ENCODE assay signal across 16 cellular contexts in genomic region chr4:119038465-119038864, GRCh38.
A peak's percentile ranks its signal among the peaks of the same experiment; 100 is the strongest.
DNase-seq lines count a peak whose midpoint lies in the region; TF ChIP-seq lines count a peak whose summit lies in the region.
"Had no signal": no experiment of that assay in that cellular context is flagged by ENCODE, and none has a peak within 500 bp of the region (broad histone marks: within the 10 kb centered on the region; RNA-seq: fewer than 3 reads in every experiment).

No MANE protein-coding gene starts in this region.

- CTCF ChIA-PET in activated CD4-positive, alpha-beta memory T cell treated with anti-CD3 and anti-CD28 coated beads for 36 hours (lab: Charles Lee): interaction anchor here (1.4 to 2.0 kb wide), 2 partner anchors 57 to 267 kb away, joined by 3 to 9 read pairs; no protein-coding TSS in a partner anchor

- POLR2A ChIA-PET in activated CD4-positive, alpha-beta memory T cell treated with anti-CD3 and anti-CD28 coated beads for 36 hours (lab: Charles Lee): no interaction called here

- H3K4me1 ChIP-seq in rectal smooth muscle tissue (ENCODE audit: control insufficient read depth, insufficient read depth, low read length): peaks cover 30% of the 10 kb centered on the region

- peak overlapping the region; percentile 1; the same call in 1 of the 2 replicates for H3K4me3 Mint-ChIP-seq in HFFc6
- H3K4me3 Mint-ChIP-seq in dendritic cell treated with granulocyte-macrophage colony-stimulating factor and Interleukin-4, amounts not matched to agents 40 ng/mL and 50 ng/mL, for 4 days: no peak overlapping the region
- no peak overlapping the region for H3K4me3 Mint-ChIP-seq in activated CD4-positive, alpha-beta memory T cell treated with anti-CD3 and anti-CD28 coated beads for 36 hours
- H3K4me3 Mint-ChIP-seq: activated CD8-positive, alpha-beta memory T cell treated with anti-CD3 and anti-CD28 coated beads, Interleukin-2, amount 10 ng/mL, durations not matched to agents 7 days and 5 days; CD4-positive, alpha-beta memory T cell; endodermal cell; IgD-negative memory B cell had no signal

- TF ChIP-seq CTCF in HFFc6 (IDR thresholded peaks at IDR 0.05) (no peak), brain microvascular endothelial cell (IDR thresholded peaks at IDR 0.05; ENCODE audit: low read depth, low read length, missing control alignments) (no peak)

- no peak overlapping the region for H3K9ac ChIP-seq in rectal smooth muscle tissue (ENCODE audit: low read length)

- H3K4me3 ChIP-seq in rectal smooth muscle tissue (ENCODE audit: low read length) (no peak overlapping the region), brain microvascular endothelial cell (ENCODE audit: low read depth, low read length) (no peak overlapping the region)
- H3K4me3 ChIP-seq: smooth muscle cell had no signal

- H3K27me3 ChIP-seq in rectal smooth muscle tissue (ENCODE audit: control insufficient read depth, insufficient read depth, low read length) (no peaks in the 10 kb centered on the region), brain microvascular endothelial cell (replicated peaks) (no peaks in the 10 kb centered on the region)

- H3K27me3 Mint-ChIP-seq in HFFc6 (ENCODE audit: insufficient read depth): no peaks in the 10 kb centered on the region
- H3K27me3 Mint-ChIP-seq in dendritic cell treated with granulocyte-macrophage colony-stimulating factor and Interleukin-4, amounts not matched to agents 40 ng/mL and 50 ng/mL, for 4 days: no peaks in the 10 kb centered on the region
- peaks cover 6% of the 10 kb centered on the region for H3K27me3 Mint-ChIP-seq in activated CD4-positive, alpha-beta memory T cell treated with anti-CD3 and anti-CD28 coated beads for 36 hours
- H3K27me3 Mint-ChIP-seq: CD4-positive, alpha-beta memory T cell had no signal

- H3K27ac ChIP-seq in rectal smooth muscle tissue (ENCODE audit: low read depth, low read length) (peak overlapping the region; percentile 55), brain microvascular endothelial cell (no peak overlapping the region)

- H3K9me3 Mint-ChIP-seq in HFFc6: no peaks in the 10 kb centered on the region
- no peaks in the 10 kb centered on the region for H3K9me3 Mint-ChIP-seq in dendritic cell treated with granulocyte-macrophage colony-stimulating factor and Interleukin-4, amounts not matched to agents 40 ng/mL and 50 ng/mL, for 4 days
- no peaks in the 10 kb centered on the region for H3K9me3 Mint-ChIP-seq in activated CD4-positive, alpha-beta memory T cell treated with anti-CD3 and anti-CD28 coated beads for 36 hours
- H3K9me3 Mint-ChIP-seq: CD4-positive, alpha-beta memory T cell; endodermal cell; IgD-negative memory B cell had no signal

- H3K4me1 Mint-ChIP-seq in HFFc6 (ENCODE audit: low read depth): peaks cover 100% of the 10 kb centered on the region
- peaks cover 26% of the 10 kb centered on the region for H3K4me1 Mint-ChIP-seq in dendritic cell treated with granulocyte-macrophage colony-stimulating factor and Interleukin-4, amounts not matched to agents 40 ng/mL and 50 ng/mL, for 4 days (ENCODE audit: low read depth)
- peaks cover 11% of the 10 kb centered on the region for H3K4me1 Mint-ChIP-seq in activated CD4-positive, alpha-beta memory T cell treated with anti-CD3 and anti-CD28 coated beads for 36 hours (ENCODE audit: low read depth)
- H3K4me1 Mint-ChIP-seq: CD4-positive, alpha-beta memory T cell had no signal

- H3K36me3 ChIP-seq in rectal smooth muscle tissue (ENCODE audit: control insufficient read depth, insufficient read depth, low read length): no peaks in the 10 kb centered on the region
- no peaks in the 10 kb centered on the region for H3K36me3 ChIP-seq in brain microvascular endothelial cell (replicated peaks)

- H3K36me3 Mint-ChIP-seq in HFFc6 (ENCODE audit: low read depth): 0 out of 2 replicates have a peak, but pooled peaks cover 5% of the 10 kb centered on the region
- no peaks in the 10 kb centered on the region for H3K36me3 Mint-ChIP-seq in dendritic cell treated with granulocyte-macrophage colony-stimulating factor and Interleukin-4, amounts not matched to agents 40 ng/mL and 50 ng/mL, for 4 days (ENCODE audit: low read depth)
- H3K36me3 Mint-ChIP-seq in activated CD4-positive, alpha-beta memory T cell treated with anti-CD3 and anti-CD28 coated beads for 36 hours: no peaks in the 10 kb centered on the region
- H3K36me3 Mint-ChIP-seq: activated CD8-positive, alpha-beta memory T cell treated with anti-CD3 and anti-CD28 coated beads, Interleukin-2, amount 10 ng/mL, durations not matched to agents 7 days and 5 days; CD4-positive, alpha-beta memory T cell; IgD-negative memory B cell had no signal

- intact Hi-C loops in dendritic cell treated with granulocyte-macrophage colony-stimulating factor and Interleukin-4, amounts not matched to agents 40 ng/mL and 50 ng/mL, for 4 days (cut with micrococcal nuclease): no loop called here
- intact Hi-C loops in activated CD4-positive, alpha-beta memory T cell treated with anti-CD3 and anti-CD28 coated beads for 36 hours (cut with micrococcal nuclease): loop anchor here (1.0 kb wide), 1 partner anchor 171 kb away; no protein-coding TSS in a partner anchor

- H3K27ac Mint-ChIP-seq in HFFc6: peak overlapping the region; percentile 95
- H3K27ac Mint-ChIP-seq in dendritic cell treated with granulocyte-macrophage colony-stimulating factor and Interleukin-4, amounts not matched to agents 40 ng/mL and 50 ng/mL, for 4 days: peak overlapping the region; percentile 71
- no peak overlapping the region for H3K27ac Mint-ChIP-seq in activated CD4-positive, alpha-beta memory T cell treated with anti-CD3 and anti-CD28 coated beads for 36 hours
- H3K27ac Mint-ChIP-seq: activated CD8-positive, alpha-beta memory T cell treated with anti-CD3 and anti-CD28 coated beads, Interleukin-2, amount 10 ng/mL, durations not matched to agents 7 days and 5 days; CD4-positive, alpha-beta memory T cell; endodermal cell had no signal

- DNase-seq in EH (ENCODE audit: low read depth) (peak; percentile 83), HFFc6 (peak; percentile 32), NCI-H1105 (lab: John Stamatoyannopoulos, UW) (no peak), brain microvascular endothelial cell (no peak)
- no peak for DNase-seq in activated CD4-positive, alpha-beta memory T cell treated with anti-CD3 and anti-CD28 coated beads for 36 hours
- DNase-seq in effector CD4-positive, alpha-beta T cell: no peak
- DNase-seq: activated CD8-positive, alpha-beta memory T cell treated with anti-CD3 and anti-CD28 coated beads, Interleukin-2, amount 10 ng/mL, durations not matched to agents 7 days and 5 days; amygdala; CD4-positive, alpha-beta memory T cell; endodermal cell; H7; NCI-H2081 treated with DMSO at 0.1 percent for 48 hours had no signal

- in situ Hi-C loops in brain microvascular endothelial cell (cut with HindIII; ENCODE audit: low pct_ligation_motif_present, low sequenced_read_pairs): no loop called here

Comparison
In these comparisons a context has a peak if more than half of its experiments do, and no peak if none do; other contexts are left out.
1. DNase-seq: peak in EH (single experiment) and HFFc6 (single experiment); none in NCI-H1105 (single experiment), activated CD4-positive, alpha-beta memory T cell treated with anti-CD3 and anti-CD28 coated beads for 36 hours (single experiment), brain microvascular endothelial cell (single experiment) and effector CD4-positive, alpha-beta T cell (single experiment).